Comparison of ENCODE assay signal across 15 cellular contexts in the genomic region with DNA sequence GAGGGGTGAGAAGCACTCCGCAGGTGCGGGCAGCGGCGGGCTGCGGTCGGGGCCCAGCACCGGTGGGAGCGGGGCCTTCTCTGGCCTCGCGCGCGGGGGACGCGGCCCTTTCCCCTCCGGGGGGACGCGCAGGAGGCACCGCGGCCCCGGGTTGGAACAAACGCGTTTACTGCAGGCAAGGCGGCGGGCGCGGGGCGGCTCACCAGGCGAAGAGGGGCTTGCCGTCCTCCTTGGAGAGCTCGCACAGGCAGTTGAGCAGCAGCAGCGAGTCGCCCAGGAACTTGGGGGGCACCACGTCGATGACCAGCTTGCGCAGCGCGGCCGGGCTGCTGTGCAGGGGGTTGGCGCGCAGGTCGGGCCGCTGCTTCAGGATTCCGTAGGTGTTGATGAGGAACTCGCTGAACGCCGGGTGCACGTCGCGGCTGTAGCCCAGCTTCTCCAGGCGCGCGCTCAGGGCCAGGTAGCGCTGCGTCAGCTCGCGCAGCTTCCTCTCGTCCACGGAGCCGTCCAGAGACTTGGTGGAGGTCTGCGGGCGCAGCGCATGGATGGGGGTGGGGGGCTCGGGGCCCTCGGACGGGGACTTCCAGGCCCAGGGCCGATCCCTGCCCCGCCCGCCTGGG. TPM values are rescaled to one million over a fixed set of nuclear protein-coding genes. Genes with fewer than 3 reads are reported as not detected.
DNase-seq lines count a peak whose midpoint lies in the region; ATAC-seq and TF ChIP-seq lines count a peak whose summit lies in the region.
"Had no signal": no experiment of that assay in that cellular context is flagged by ENCODE, and none has a peak within 500 bp of the region (broad histone marks: within the 10 kb centered on the region; RNA-seq: fewer than 3 reads in every experiment).

No MANE protein-coding gene starts in this region.

- ATAC-seq in right cardiac atrium (no peak), Right ventricle myocardium inferior (no peak), omental fat pad (ENCODE audit: low FRiP score) (no peak), HG03139 (IDR thresholded peaks at IDR 0.05; ENCODE audit: unreplicated experiment) (no peak), GM18858 (IDR thresholded peaks at IDR 0.05; ENCODE audit: unreplicated experiment) (no peak)
- ATAC-seq: HepG2 had no signal

- 69% methylated on average over 68 of the region's 68 CpGs for WGBS in right cardiac atrium

- H3K4me3 ChIP-seq in right cardiac atrium (ENCODE audit: low read length), result no peak overlapping the region
- H3K4me3 ChIP-seq in vagina, result no peak overlapping the region
- H3K4me3 ChIP-seq: GM23248, SK-N-MC had no signal

- no peaks in the 10 kb centered on the region for H3K4me1 ChIP-seq in right cardiac atrium (ENCODE audit: control insufficient read depth, insufficient read depth, low read length)
- no peaks in the 10 kb centered on the region for H3K4me1 ChIP-seq in vagina

- intact Hi-C loops in right cardiac atrium (cut with DNase I), result no loop called here
- intact Hi-C loops in Right ventricle myocardium inferior (cut with DNase I), result no loop called here
- intact Hi-C loops in vagina (cut with DNase I), result no loop called here

- peak in 2 of 3 donors; percentile 12 to 26 for DNase-seq in right cardiac atrium
- no peak for DNase-seq in Right ventricle myocardium inferior (ENCODE audit: missing footprints)
- DNase-seq in activated CD8-positive, alpha-beta memory T cell treated with anti-CD3 and anti-CD28 coated beads, Interleukin-2, amount 50 U/mL, for 48 hours, result peak; percentile 44
- DNase-seq in omental fat pad (ENCODE audit: low spot score), result peak; percentile 6
- peak; percentile 46 to 65 for DNase-seq in vagina (ENCODE audit: extremely low spot score in 2 of 2)
- DNase-seq in iPS-NIHi7 (ENCODE audit: extremely low spot score), result no peak
- DNase-seq: activated T-cell treated with anti-CD3 and anti-CD28 coated beads, Interleukin-2, amount 50 U/mL, for 4 hours; C1 segment of cervical spinal cord; GM23248; NCI-H2227 treated with DMSO at 0.1 percent for 48 hours; occipital lobe had no signal

- H3K27me3 ChIP-seq in right cardiac atrium (ENCODE audit: control insufficient read depth, insufficient read depth) (no peaks in the 10 kb centered on the region), vagina (no peaks in the 10 kb centered on the region)

- H3K27ac ChIP-seq in right cardiac atrium (ENCODE audit: low read length), result no peak overlapping the region
- H3K27ac ChIP-seq in vagina, result no peak overlapping the region
- H3K27ac ChIP-seq: GM23248, SK-N-MC had no signal

- no peaks in the 10 kb centered on the region for H3K9me3 ChIP-seq in right cardiac atrium (ENCODE audit: control insufficient read depth, low read length)
- H3K9me3 ChIP-seq in vagina, result no peaks in the 10 kb centered on the region

- H3K36me3 ChIP-seq in vagina, result peaks cover 0 to 4% of the 10 kb centered on the region in 2 donors

- TF ChIP-seq POLR2A in vagina (IDR thresholded peaks at IDR 0.05), result no peak

- TF ChIP-seq CTCF in omental fat pad (IDR thresholded peaks at IDR 0.05), result no peak
- TF ChIP-seq CTCF in vagina (IDR thresholded peaks at IDR 0.05), result no peak

RNA-seq across cellular contexts. Expression of a gene that starts 5.9 kb away (rescaled TPM):
- total RNA-seq in right cardiac atrium (1 to 10 TPM; 1.6 to 3.5 (median 2.0) TPM), Right ventricle myocardium inferior (1.2 TPM), omental fat pad (not detected), vagina (not detected)
- 1.00 TPM for polyA plus RNA-seq in right cardiac atrium
- total RNA-seq: GM23248, occipital lobe had no signal
- polyA plus RNA-seq: GM23248 had no signal

RNA-seq across cellular contexts. Expression of a gene that starts 23.0 kb away (rescaled TPM):
- 10 to 100 TPM in 3 of 4 donors, 1 to 10 TPM in 1; 8.8 to 12.0 (median 11.6) TPM for total RNA-seq in right cardiac atrium
- polyA plus RNA-seq in right cardiac atrium, result 10.3 TPM
- 7.7 TPM for total RNA-seq in Right ventricle myocardium inferior
- 1 to 10 TPM in 3 of 4 donors, under 1 TPM in 1; 0.96 to 8.0 (median 2.8) TPM for total RNA-seq in omental fat pad
- total RNA-seq in vagina, result 5.2 TPM

Comparison
In these comparisons a context has a peak if more than half of its experiments do, and no peak if none do; other contexts are left out.
1. DNase-seq: peak in right cardiac atrium (2 of 3), activated CD8-positive, alpha-beta memory T cell treated with anti-CD3 and anti-CD28 coated beads, Interleukin-2, amount 50 U/mL, for 48 hours (single experiment), omental fat pad (single experiment) and vagina (2 of 2); none in Right ventricle myocardium inferior (single experiment) and iPS-NIHi7 (single experiment).